In the genomic region with DNA sequence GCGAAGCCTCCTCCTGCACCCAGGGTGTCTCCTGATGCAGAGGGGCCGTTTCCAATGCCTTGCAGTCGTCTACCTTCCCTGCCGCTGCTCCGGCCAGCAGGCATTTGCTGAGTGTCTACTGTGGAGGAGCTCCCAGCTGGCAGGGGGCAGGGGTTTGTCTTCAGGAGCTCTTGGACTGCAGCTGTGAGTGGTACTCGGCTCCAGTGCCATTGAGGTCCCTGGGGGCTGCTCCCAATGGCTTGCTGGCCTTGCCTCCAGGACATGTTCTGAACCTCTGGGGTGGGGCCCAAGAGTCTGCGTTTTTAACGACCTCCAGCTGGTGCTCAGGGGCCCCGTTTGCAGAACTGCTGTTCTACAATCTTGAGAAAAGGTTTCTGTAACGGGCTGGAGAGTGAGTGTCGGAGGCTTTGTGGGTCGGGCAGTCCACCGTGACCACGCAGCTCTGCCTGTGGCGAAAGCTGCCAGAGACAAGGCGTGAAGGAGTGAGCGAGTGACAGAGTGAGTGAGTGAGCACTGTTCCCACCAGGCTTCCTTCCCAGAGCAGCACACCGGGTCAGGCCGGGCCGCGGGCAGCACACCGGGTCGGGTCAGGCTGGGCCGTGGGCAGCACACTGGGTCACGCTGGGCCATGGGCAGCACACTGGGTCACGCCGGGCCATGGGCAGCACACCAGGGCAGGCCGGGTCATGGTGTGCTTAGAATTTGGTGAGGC, we compare ENCODE assay signal across 32 cellular contexts.
DNase-seq lines count a peak whose midpoint lies in the region; ATAC-seq and TF ChIP-seq lines count a peak whose summit lies in the region.
"Had no signal": no experiment of that assay in that cellular context is flagged by ENCODE, and none has a peak within 500 bp of the region (broad histone marks: within the 10 kb centered on the region; RNA-seq: fewer than 3 reads in every experiment).

No MANE protein-coding gene starts in this region.

- no peak overlapping the region for H3K27ac Mint-ChIP-seq in CD4-positive, alpha-beta T cell
- H3K27ac Mint-ChIP-seq: activated naive CD8-positive, alpha-beta T cell treated with anti-CD3 and anti-CD28 coated beads, Interleukin-2, amount 10 ng/mL, durations not matched to agents 7 days and 5 days; CD8-positive, alpha-beta memory T cell; effector memory CD8-positive, alpha-beta T cell; mesothelial cell of epicardium; stimulated activated naive CD8-positive, alpha-beta T cell treated with anti-CD3 and anti-CD28 coated beads, Interleukin-15, Interleukin-2, amounts not matched to agents 100 ng/mL and 50 ng/mL, for 24 hours had no signal

- peak; percentile 68 to 83 for DNase-seq in NCI-H524 (lab: John Stamatoyannopoulos, UW)
- peak; percentile 17 to 29 for DNase-seq in left lung
- DNase-seq in sciatic nerve (ENCODE audit: low spot score): peak; percentile 19
- no peak for DNase-seq in 8988T
- DNase-seq in left lobe of liver (ENCODE audit: low spot score): no peak
- no peak for DNase-seq in breast epithelium (ENCODE audit: low spot score in 2 of 2)
- DNase-seq in CD4-positive, alpha-beta T cell: no peak
- DNase-seq: activated CD4-positive, alpha-beta T cell treated with anti-CD3 and anti-CD28 coated beads, Interleukin-2, amount 50 U/mL, for 48 hours; activated gamma-delta T cell treated with Interleukin-2 at 50 U/mL for 16 hours; activated naive CD8-positive, alpha-beta T cell treated with anti-CD3 and anti-CD28 coated beads, Interleukin-2, amount 10 ng/mL, durations not matched to agents 7 days and 5 days; activated T-cell treated with anti-CD3 and anti-CD28 coated beads, Interleukin-2, amount 50 U/mL, for 48 hours; AML-193; central memory CD4-positive, alpha-beta T cell; DMS 273 treated with DMSO at 0.1 percent for 48 hours; effector memory CD8-positive, alpha-beta T cell; glutamatergic neuron; islet precursor cell; KG1; NCI-H1092 treated with DMSO at 0.1 percent for 48 hours; NCI-H2081 treated with DMSO at 0.1 percent for 48 hours; NCI-H510A; occipital lobe; SHP77 treated with DMSO at 0.1 percent for 48 hours had no signal

- POLR2A ChIA-PET in CD4-positive, alpha-beta T cell (lab: Charles Lee): no interaction called here

- intact Hi-C loops in left lung (cut with DNase I) (no loop called here), sciatic nerve (cut with DNase I) (no loop called here), breast epithelium (cut with DNase I; ENCODE audit: low total_unique reads) (no loop called here)
- intact Hi-C loops in CD4-positive, alpha-beta T cell (cut with DNase I, micrococcal nuclease): no loop called here

- H3K4me1 ChIP-seq in BLaER1 treated with 17β-estradiol and CSF1 and Interleukin-3, amounts not matched to agents 10 nM and 100 nM: peaks cover 0 to 32% (median 13%) of the 10 kb centered on the region in 10 experiments; a peak in 12 of 20 replicates
- H3K4me1 ChIP-seq in left lung (no peaks in the 10 kb centered on the region), breast epithelium (no peaks in the 10 kb centered on the region)
- H3K4me1 ChIP-seq: vagina had no signal

- H3K27me3 ChIP-seq in BLaER1 treated with 17β-estradiol and CSF1 and Interleukin-3, amounts not matched to agents 10 nM and 100 nM: no peaks in the 10 kb centered on the region
- no peaks in the 10 kb centered on the region for H3K27me3 ChIP-seq in left lung
- H3K27me3 ChIP-seq in breast epithelium: no peaks in the 10 kb centered on the region
- H3K27me3 ChIP-seq in CD4-positive, alpha-beta T cell (ENCODE audit: control insufficient read depth, insufficient read depth, low read length): no peaks in the 10 kb centered on the region
- H3K27me3 ChIP-seq: vagina had no signal

- peaks cover 2% of the 10 kb centered on the region for H3K9me3 Mint-ChIP-seq in CD4-positive, alpha-beta T cell

- no peak overlapping the region for H3K9ac ChIP-seq in BLaER1 treated with 17β-estradiol and CSF1 and Interleukin-3, amounts not matched to agents 10 nM and 100 nM

- no peaks in the 10 kb centered on the region for H4K20me1 ChIP-seq in BLaER1 treated with 17β-estradiol and CSF1 and Interleukin-3, amounts not matched to agents 10 nM and 100 nM

- peaks cover 10 to 20% (median 12%) of the 10 kb centered on the region in 11 experiments for H3K9me3 ChIP-seq in BLaER1 treated with 17β-estradiol and CSF1 and Interleukin-3, amounts not matched to agents 10 nM and 100 nM (replicated peaks in 1 of 11)
- H3K9me3 ChIP-seq in left lung (peaks cover 0 to 9% of the 10 kb centered on the region in 2 donors), breast epithelium (peaks cover 5 to 7% of the 10 kb centered on the region in 2 donors)
- no peaks in the 10 kb centered on the region for H3K9me3 ChIP-seq in CD4-positive, alpha-beta T cell (ENCODE audit: control insufficient read depth, low read length)
- H3K9me3 ChIP-seq: thoracic aorta, vagina had no signal

- no peak overlapping the region for H3K4me3 Mint-ChIP-seq in CD4-positive, alpha-beta T cell
- H3K4me3 Mint-ChIP-seq: activated naive CD8-positive, alpha-beta T cell treated with anti-CD3 and anti-CD28 coated beads, Interleukin-2, amount 10 ng/mL, durations not matched to agents 7 days and 5 days; CD8-positive, alpha-beta memory T cell; effector memory CD8-positive, alpha-beta T cell; mesothelial cell of epicardium; stimulated activated naive CD8-positive, alpha-beta T cell treated with anti-CD3 and anti-CD28 coated beads, Interleukin-15, Interleukin-2, amounts not matched to agents 100 ng/mL and 50 ng/mL, for 24 hours had no signal

- CTCF ChIA-PET in CD4-positive, alpha-beta T cell (lab: Charles Lee): no interaction called here

- TF ChIP-seq POLR2A in breast epithelium (IDR thresholded peaks at IDR 0.05): no peak

- TF ChIP-seq CTCF in left lung (IDR thresholded peaks at IDR 0.05) (no peak), breast epithelium (IDR thresholded peaks at IDR 0.05) (no peak)
- TF ChIP-seq CTCF in CD4-positive, alpha-beta T cell (IDR thresholded peaks at IDR 0.05): no peak

- H3K4me3 ChIP-seq in BLaER1 treated with 17β-estradiol and CSF1 and Interleukin-3, amounts not matched to agents 10 nM and 100 nM: no peak overlapping the region
- H3K4me3 ChIP-seq in left lung: no peak overlapping the region
- H3K4me3 ChIP-seq in breast epithelium: no peak overlapping the region
- H3K4me3 ChIP-seq: skin epidermis, thoracic aorta, vagina had no signal

- no peak for ATAC-seq in left lung
- ATAC-seq in sciatic nerve: peak; percentile 20
- no peak for ATAC-seq in left lobe of liver
- no peak for ATAC-seq in CD4-positive, alpha-beta T cell (ENCODE audit: poor library complexity)
- ATAC-seq: activated CD4-positive, CD25-positive, alpha-beta regulatory T cell treated with anti-CD3 and anti-CD28 coated beads, Interleukin-2, amount 50 U/mL, for 24 hours; effector memory CD8-positive, alpha-beta T cell; Panc1 had no signal

- peak overlapping the region in 7 of 11 experiments; percentile 4 to 40 (median 21); a peak in 9 of 22 replicates for H3K4me2 ChIP-seq in BLaER1 treated with 17β-estradiol and CSF1 and Interleukin-3, amounts not matched to agents 10 nM and 100 nM

- H3K27ac ChIP-seq in BLaER1 treated with 17β-estradiol and CSF1 and Interleukin-3, amounts not matched to agents 10 nM and 100 nM: no peak overlapping the region
- H3K27ac ChIP-seq in left lung: no peak overlapping the region
- no peak overlapping the region for H3K27ac ChIP-seq in breast epithelium
- H3K27ac ChIP-seq in CD4-positive, alpha-beta T cell (ENCODE audit: low read depth, low read length): no peak overlapping the region
- H3K27ac ChIP-seq: skin epidermis, thoracic aorta, vagina had no signal

- H3K36me3 ChIP-seq in BLaER1 treated with 17β-estradiol and CSF1 and Interleukin-3, amounts not matched to agents 10 nM and 100 nM: no peaks in the 10 kb centered on the region
- H3K36me3 ChIP-seq in left lung (no peaks in the 10 kb centered on the region), breast epithelium (no peaks in the 10 kb centered on the region)
- H3K36me3 ChIP-seq: thoracic aorta, vagina had no signal

- H3K36me3 Mint-ChIP-seq in CD4-positive, alpha-beta T cell (ENCODE audit: low read depth): no peaks in the 10 kb centered on the region
- H3K36me3 Mint-ChIP-seq: CD8-positive, alpha-beta memory T cell; mesothelial cell of epicardium had no signal

- no peaks in the 10 kb centered on the region for H3K4me1 Mint-ChIP-seq in CD4-positive, alpha-beta T cell (ENCODE audit: low read depth)
- H3K4me1 Mint-ChIP-seq: activated naive CD8-positive, alpha-beta T cell treated with anti-CD3 and anti-CD28 coated beads, Interleukin-2, amount 10 ng/mL, durations not matched to agents 7 days and 5 days; CD8-positive, alpha-beta memory T cell; mesothelial cell of epicardium had no signal

- H3K27me3 Mint-ChIP-seq in CD4-positive, alpha-beta T cell: peaks cover 3% of the 10 kb centered on the region
- H3K27me3 Mint-ChIP-seq: activated naive CD8-positive, alpha-beta T cell treated with anti-CD3 and anti-CD28 coated beads, Interleukin-2, amount 10 ng/mL, durations not matched to agents 7 days and 5 days had no signal

Comparison
In these comparisons a context has a peak if more than half of its experiments do, and no peak if none do; other contexts are left out.
1. DNase-seq: peak in NCI-H524 (2 of 2), left lung (2 of 2) and sciatic nerve (single experiment); none in 8988T (single experiment), left lobe of liver (single experiment), breast epithelium (0 of 2) and CD4-positive, alpha-beta T cell (0 of 10).